ENCODE assay signal across 1 cellular context in genomic region chr9:35518981-35519679, GRCh38.
TF ChIP-seq lines count a peak whose summit lies in the region.

No MANE protein-coding gene starts in this region.

TF ChIP-seq in endothelial cell of umbilical vein, 7 proteins besides CTCF, POLR2A, EP300 and RAD21 (continued from another document):
- TF ChIP-seq GATA2 (IDR thresholded peaks at IDR 0.05; ENCODE audit: insufficient read depth, insufficient read length, low read depth, low read length) = peak; percentile 46
- TF ChIP-seq JUN (IDR thresholded peaks at IDR 0.05; ENCODE audit: borderline replicate concordance, insufficient read depth, insufficient read length, low read depth) = peak; percentile 26
- TF ChIP-seq, protein P1, sequence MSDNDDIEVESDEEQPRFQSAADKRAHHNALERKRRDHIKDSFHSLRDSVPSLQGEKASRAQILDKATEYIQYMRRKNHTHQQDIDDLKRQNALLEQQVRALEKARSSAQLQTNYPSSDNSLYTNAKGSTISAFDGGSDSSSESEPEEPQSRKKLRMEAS (IDR thresholded peaks at IDR 0.05; ENCODE audit: insufficient read depth, insufficient read length) = no peak
- TF ChIP-seq MYC (IDR thresholded peaks at IDR 0.05; ENCODE audit: low read depth, low read length) = no peak
